In genomic region chr3:50339485-50340196, GRCh38 we compare ENCODE assay signal across 9 cellular contexts. TPM values are rescaled to one million over a fixed set of nuclear protein-coding genes. Genes with fewer than 3 reads are reported as not detected.
A peak's percentile ranks its signal among the peaks of the same experiment; 100 is the strongest.
DNase-seq lines count a peak whose midpoint lies in the region; FAIRE-seq and TF ChIP-seq lines count a peak whose summit lies in the region.
"Had no signal": no experiment of that assay in that cellular context is flagged by ENCODE, and none has a peak within 500 bp of the region (broad histone marks: within the 10 kb centered on the region; RNA-seq: fewer than 3 reads in every experiment).

No MANE protein-coding gene starts in this region.

- H4K20me1 ChIP-seq in BLaER1 treated with 17β-estradiol and CSF1 and Interleukin-3, amounts not matched to agents 10 nM and 100 nM = peaks cover 24 to 26% (median 24%) of the 10 kb centered on the region in 11 experiments

- no peak for TF ChIP-seq CTCF in coronary artery (IDR thresholded peaks at IDR 0.05)
- no peak for TF ChIP-seq CTCF in nephron (IDR thresholded peaks at IDR 0.05; ENCODE audit: unreplicated experiment in 3 of 3)

- peak overlapping the region; percentile 58 to 92 (median 88) for H3K4me3 ChIP-seq in BLaER1 treated with 17β-estradiol and CSF1 and Interleukin-3, amounts not matched to agents 10 nM and 100 nM
- peak overlapping the region; percentile 57 for H3K4me3 ChIP-seq in HUES64 (ENCODE audit: low read length)
- peak overlapping the region; percentile 73 for H3K4me3 ChIP-seq in coronary artery

- peak overlapping the region; percentile 87 to 100 (median 98) for H3K4me2 ChIP-seq in BLaER1 treated with 17β-estradiol and CSF1 and Interleukin-3, amounts not matched to agents 10 nM and 100 nM

- H3K4me1 ChIP-seq in BLaER1 treated with 17β-estradiol and CSF1 and Interleukin-3, amounts not matched to agents 10 nM and 100 nM = peaks cover 65 to 83% (median 73%) of the 10 kb centered on the region in 10 experiments
- H3K4me1 ChIP-seq in HUES64 (ENCODE audit: insufficient read depth, low read length) = 0 out of 2 replicates have a peak, but pooled peaks cover 12% of the 10 kb centered on the region

- H3K9ac ChIP-seq in BLaER1 treated with 17β-estradiol and CSF1 and Interleukin-3, amounts not matched to agents 10 nM and 100 nM = peak overlapping the region; percentile 85 to 98 (median 95)
- H3K9ac ChIP-seq in HUES64 (ENCODE audit: low read depth, low read length) = no peak overlapping the region

- no peaks in the 10 kb centered on the region for H3K36me3 Mint-ChIP-seq in nephron (ENCODE audit: low read depth)

- H3K27ac Mint-ChIP-seq in nephron = peak overlapping the region; percentile 34 to 96 (median 86)

- peaks cover 34% of the 10 kb centered on the region for H3K4me1 Mint-ChIP-seq in nephron

- no peaks in the 10 kb centered on the region for H3K9me3 Mint-ChIP-seq in nephron

- TF ChIP-seq POLR2A in H54 (IDR thresholded peaks at IDR 0.05; ENCODE audit: low read depth, low read length) = no peak

- DNase-seq in coronary artery (ENCODE audit: low spot score) (no peak), NCI-H2081 (lab: John Stamatoyannopoulos, UW) (no peak), H54 (ENCODE audit: insufficient read length, low spot score) (no peak), DMS114 treated with DMSO at 0.1 percent for 48 hours (lab: John Stamatoyannopoulos, UW; ENCODE audit: unreplicated experiment) (no peak)
- DNase-seq in central memory CD4-positive, alpha-beta T cell = no peak
- DNase-seq: activated CD4-positive, CD25-positive, alpha-beta regulatory T cell treated with anti-CD3 and anti-CD28 coated beads, Interleukin-2, amount 50 U/mL, for 72 hours had no signal

- no peaks in the 10 kb centered on the region for H3K9me3 ChIP-seq in BLaER1 treated with 17β-estradiol and CSF1 and Interleukin-3, amounts not matched to agents 10 nM and 100 nM (replicated peaks in 1 of 11)
- no peaks in the 10 kb centered on the region for H3K9me3 ChIP-seq in HUES64 (ENCODE audit: insufficient read depth, low read depth, low read length)

- FAIRE-seq in H54 (lab: Jason Lieb, UNC) = no peak

- H3K27ac ChIP-seq in BLaER1 treated with 17β-estradiol and CSF1 and Interleukin-3, amounts not matched to agents 10 nM and 100 nM = peak overlapping the region; percentile 87 to 99 (median 95)
- no peak overlapping the region for H3K27ac ChIP-seq in HUES64 (ENCODE audit: low read depth, low read length)
- peak overlapping the region; percentile 82 to 99 for H3K27ac ChIP-seq in coronary artery

- peaks cover 0 to 30% (median 12%) of the 10 kb centered on the region in 11 experiments; a peak in 14 of 22 replicates for H3K27me3 ChIP-seq in BLaER1 treated with 17β-estradiol and CSF1 and Interleukin-3, amounts not matched to agents 10 nM and 100 nM
- H3K27me3 ChIP-seq in HUES64 (ENCODE audit: insufficient read depth, low read length) = peaks cover 55% of the 10 kb centered on the region

- peaks cover 52% of the 10 kb centered on the region for H3K27me3 Mint-ChIP-seq in nephron (ENCODE audit: low read depth)

- H3K36me3 ChIP-seq in BLaER1 treated with 17β-estradiol and CSF1 and Interleukin-3, amounts not matched to agents 10 nM and 100 nM = peaks cover 4 to 26% (median 19%) of the 10 kb centered on the region in 11 experiments; a peak in 20 of 22 replicates
- no peaks in the 10 kb centered on the region for H3K36me3 ChIP-seq in HUES64 (ENCODE audit: insufficient read depth, low read length)

- H3K4me3 Mint-ChIP-seq in nephron = peak overlapping the region; percentile 81 to 94 (median 89)

- 88% methylated on average over 14 of the region's 14 CpGs for WGBS in HUES64

RNA-seq across cellular contexts. Expression of gene RASSF1, which starts 1.0 kb away (rescaled TPM):
- 8.6 TPM for polyA plus RNA-seq in HUES64 (2013, experiment 1 of 2)
- 8.4 TPM for polyA plus RNA-seq in HUES64 (2013, experiment 2 of 2)

RNA-seq across cellular contexts. Expression of gene ZMYND10, which starts 5.9 kb away (rescaled TPM):
- 0.55 TPM for polyA plus RNA-seq in HUES64 (2013, experiment 1 of 2)
- polyA plus RNA-seq in HUES64 (2013, experiment 2 of 2) = 0.19 TPM

RNA-seq across cellular contexts. Expression of gene NPRL2, which starts 10.9 kb away (rescaled TPM):
- polyA plus RNA-seq in HUES64 (2013, experiment 1 of 2) = 17.4 TPM
- polyA plus RNA-seq in HUES64 (2013, experiment 2 of 2) = 18.8 TPM

RNA-seq across cellular contexts. Expression of gene CYB561D2, which starts 11.0 kb away (rescaled TPM):
- 14.6 TPM for polyA plus RNA-seq in HUES64 (2013, experiment 1 of 2)
- polyA plus RNA-seq in HUES64 (2013, experiment 2 of 2) = 10.4 TPM

RNA-seq across cellular contexts. Expression of gene TUSC2, which starts 11.6 kb away (rescaled TPM):
- 27.3 TPM for polyA plus RNA-seq in HUES64 (2013, experiment 1 of 2)
- 26.6 TPM for polyA plus RNA-seq in HUES64 (2013, experiment 2 of 2)
